8 cellular contexts compared by ENCODE assay signal in the genomic region with DNA sequence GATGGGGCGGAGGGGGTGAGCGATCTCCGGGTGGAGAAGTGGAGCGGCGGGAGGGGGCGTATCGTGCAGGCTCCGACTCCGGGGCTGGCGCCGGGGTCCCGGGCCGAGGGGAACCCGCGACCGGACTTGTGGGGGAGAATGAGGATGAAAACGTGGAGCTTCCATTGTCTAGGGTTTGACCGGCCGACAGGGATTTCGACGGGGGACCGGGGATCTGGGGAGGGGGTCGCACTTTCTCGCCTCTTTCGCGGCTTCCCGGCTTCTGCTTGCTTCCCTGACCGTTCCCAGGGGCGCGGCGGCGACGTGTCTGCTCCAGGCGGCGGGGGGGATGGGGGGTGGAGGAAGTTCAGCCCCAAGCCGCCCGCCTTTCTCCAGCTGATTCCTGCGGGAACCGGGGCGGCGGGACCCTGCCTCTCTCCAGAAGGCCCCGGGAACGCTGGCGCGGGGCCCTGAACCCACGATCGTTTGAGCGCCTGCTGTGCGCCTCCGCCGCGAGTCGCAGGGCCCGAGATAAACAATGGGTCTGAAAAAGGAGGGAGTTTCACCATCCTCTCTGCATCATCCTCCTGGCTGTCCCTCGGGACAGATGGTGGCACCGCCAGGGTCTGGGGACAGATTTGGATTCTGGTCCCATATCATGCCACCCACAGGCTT. TPM values are rescaled to one million over a fixed set of nuclear protein-coding genes. Genes with fewer than 3 reads are reported as not detected.
A peak's percentile ranks its signal among the peaks of the same experiment; 100 is the strongest.
DNase-seq lines count a peak whose midpoint lies in the region; FAIRE-seq and TF ChIP-seq lines count a peak whose summit lies in the region.

No MANE protein-coding gene starts in this region.

- DNase-seq in activated CD4-positive, alpha-beta T cell treated with anti-CD3 and anti-CD28 coated beads for 4 hours = peak; percentile 23 to 33
- DNase-seq in activated CD4-positive, alpha-beta T cell treated with anti-CD3 and anti-CD28 coated beads for 1 hour = no peak
- DNase-seq in PC-9 = no peak
- DNase-seq in bronchial epithelial cell (ENCODE audit: low read depth) = no peak
- peak; percentile 75 for DNase-seq in left kidney (ENCODE audit: low read depth, low spot score)
- DNase-seq in SKM-1 (lab: John Stamatoyannopoulos, UW; ENCODE audit: unreplicated experiment) = no peak
- DNase-seq in GM19238 (ENCODE audit: insufficient read length, low spot score) = no peak

- TF ChIP-seq CTCF in PC-9 (conservative IDR thresholded peaks at IDR 0.05) = no peak
- no peak for TF ChIP-seq CTCF in bronchial epithelial cell (IDR thresholded peaks at IDR 0.05; ENCODE audit: insufficient read depth, low read length, severe bottlenecking)

- H3K4me3 Mint-ChIP-seq in stimulated activated naive CD8-positive, alpha-beta T cell treated with anti-CD3 and anti-CD28 coated beads, Interleukin-15, Interleukin-2, amounts not matched to agents 100 ng/mL and 50 ng/mL, for 24 hours = peak overlapping the region; percentile 87

- H3K27me3 ChIP-seq in PC-9 (ENCODE audit: insufficient read depth, low read depth) (no peaks in the 10 kb centered on the region), bronchial epithelial cell (ENCODE audit: control insufficient read depth, insufficient read depth, low read length) (no peaks in the 10 kb centered on the region)

- H4K20me1 ChIP-seq in PC-9 (ENCODE audit: insufficient read depth) = no peaks in the 10 kb centered on the region

- no peaks in the 10 kb centered on the region for H3K27me3 Mint-ChIP-seq in stimulated activated naive CD8-positive, alpha-beta T cell treated with anti-CD3 and anti-CD28 coated beads, Interleukin-15, Interleukin-2, amounts not matched to agents 100 ng/mL and 50 ng/mL, for 24 hours

- no peak for FAIRE-seq in bronchial epithelial cell (lab: Jason Lieb, UNC)

- no peaks in the 10 kb centered on the region for H3K9me2 ChIP-seq in PC-9 (ENCODE audit: insufficient read depth)

- H3K4me2 ChIP-seq in PC-9 = peak overlapping the region; percentile 86

- peaks cover 36% of the 10 kb centered on the region for H3K4me1 ChIP-seq in PC-9 (replicated peaks; ENCODE audit: insufficient read depth)

- no peak overlapping the region for H2AFZ ChIP-seq in PC-9

- H3F3A ChIP-seq in PC-9 (ENCODE audit: insufficient read depth, low read depth) = peaks cover 78% of the 10 kb centered on the region

- H3K4me3 ChIP-seq in PC-9 (peak overlapping the region; percentile 70), bronchial epithelial cell (ENCODE audit: low read depth, low read length) (peak overlapping the region; percentile 73)

- POLR2A ChIA-PET in PC-9 (lab: Charles Lee; ENCODE audit: unreplicated experiment) = interaction anchor here (0.6 to 0.9 kb wide), 4 partner anchors 11 to 1642 kb away, joined by 3 to 15 read pairs (median 4); no protein-coding TSS in a partner anchor

- BruUV-seq in PC-9 (replicated peaks; lab: Mats Ljungman, UMichigan) = no TSS peak

- no peaks in the 10 kb centered on the region for H3K9me3 Mint-ChIP-seq in stimulated activated naive CD8-positive, alpha-beta T cell treated with anti-CD3 and anti-CD28 coated beads, Interleukin-15, Interleukin-2, amounts not matched to agents 100 ng/mL and 50 ng/mL, for 24 hours

- CTCF ChIA-PET in PC-9 (lab: Charles Lee) = no interaction called here

- H3K9me3 ChIP-seq in PC-9 (ENCODE audit: insufficient read depth, low read depth) = no peaks in the 10 kb centered on the region

- H3K36me3 Mint-ChIP-seq in stimulated activated naive CD8-positive, alpha-beta T cell treated with anti-CD3 and anti-CD28 coated beads, Interleukin-15, Interleukin-2, amounts not matched to agents 100 ng/mL and 50 ng/mL, for 24 hours (ENCODE audit: low read depth) = peaks cover 45% of the 10 kb centered on the region

- intact Hi-C loops in PC-9 (cut with micrococcal nuclease; ENCODE audit: unreplicated experiment) = loop anchor here (1.0 to 5.0 kb wide), 2 partner anchors 35 to 249 kb away; no protein-coding TSS in a partner anchor

- H3K27ac Mint-ChIP-seq in stimulated activated naive CD8-positive, alpha-beta T cell treated with anti-CD3 and anti-CD28 coated beads, Interleukin-15, Interleukin-2, amounts not matched to agents 100 ng/mL and 50 ng/mL, for 24 hours = peak overlapping the region; percentile 97

- H3K27ac ChIP-seq in PC-9 = peak overlapping the region; percentile 99

- peaks cover 19% of the 10 kb centered on the region for H3K36me3 ChIP-seq in PC-9 (ENCODE audit: low read depth)
- peaks cover 21% of the 10 kb centered on the region for H3K36me3 ChIP-seq in bronchial epithelial cell (ENCODE audit: control insufficient read depth, insufficient read depth, low read length)

- H3K79me2 ChIP-seq in PC-9 (ENCODE audit: low read depth) = peaks cover 46% of the 10 kb centered on the region

- H3K4me1 Mint-ChIP-seq in stimulated activated naive CD8-positive, alpha-beta T cell treated with anti-CD3 and anti-CD28 coated beads, Interleukin-15, Interleukin-2, amounts not matched to agents 100 ng/mL and 50 ng/mL, for 24 hours (ENCODE audit: low read depth) = peaks cover 77% of the 10 kb centered on the region

RNA-seq across cellular contexts. Expression of a gene that starts 0.8 kb away (rescaled TPM):
- total RNA-seq in PC-9 (2021) = 279 and 307 TPM in 2 replicates
- total RNA-seq in bronchial epithelial cell = 235 and 395 TPM in 2 replicates

RNA-seq across cellular contexts. Expression of a gene that starts 34.6 kb away (rescaled TPM):
- 87.9 and 104 TPM in 2 replicates for total RNA-seq in PC-9 (2021)
- total RNA-seq in bronchial epithelial cell = 76.6 and 99.2 TPM in 2 replicates

Comparison
In these comparisons a context has a peak if more than half of its experiments do, and no peak if none do; other contexts are left out.
1. DNase-seq: peak in activated CD4-positive, alpha-beta T cell treated with anti-CD3 and anti-CD28 coated beads for 4 hours (2 of 2) and left kidney (single experiment); none in activated CD4-positive, alpha-beta T cell treated with anti-CD3 and anti-CD28 coated beads for 1 hour (single experiment), PC-9 (0 of 2), bronchial epithelial cell (single experiment), SKM-1 (single experiment) and GM19238 (single experiment).